22 cellular contexts compared by ENCODE assay signal in genomic region chr7:26189697-26190096, GRCh38. TPM values are rescaled to one million over a fixed set of nuclear protein-coding genes. Genes with fewer than 3 reads are reported as not detected.
A peak's percentile ranks its signal among the peaks of the same experiment; 100 is the strongest.
DNase-seq lines count a peak whose midpoint lies in the region; ATAC-seq and TF ChIP-seq lines count a peak whose summit lies in the region.
"Had no signal": no experiment of that assay in that cellular context is flagged by ENCODE, and none has a peak within 500 bp of the region (broad histone marks: within the 10 kb centered on the region; RNA-seq: fewer than 3 reads in every experiment).

No MANE protein-coding gene starts in this region.

- H3K4me3 ChIP-seq in GM23338 (no peak overlapping the region), mesodermal cell (ENCODE audit: extremely low read depth, insufficient read depth, low read length, poor library complexity, severe bottlenecking) (no peak overlapping the region)
- H3K4me3 ChIP-seq: BLaER1, heart right ventricle, suprapubic skin, vagina had no signal

- peak overlapping the region; percentile 77 for H3K27ac Mint-ChIP-seq in activated CD4-positive, alpha-beta T cell treated with anti-CD3 and anti-CD28 coated beads for 36 hours
- H3K27ac Mint-ChIP-seq in GM23338: peak overlapping the region; percentile 8; the same call in 1 of the 2 replicates
- peak overlapping the region; percentile 75 for H3K27ac Mint-ChIP-seq in activated T-helper 17 cell treated with anti-CD3 and anti-CD28 coated beads, Interleukin-2, amount 50 U/mL, for 72 hours
- H3K27ac Mint-ChIP-seq: dendritic cell treated with granulocyte-macrophage colony-stimulating factor and Interleukin-4, amounts not matched to agents 40 ng/mL and 50 ng/mL, for 4 days had no signal

- CTCF ChIA-PET in activated CD4-positive, alpha-beta T cell treated with anti-CD3 and anti-CD28 coated beads for 36 hours (lab: Charles Lee): interaction anchor here (1.0 to 3.8 kb wide), 8 partner anchors 8 to 297 kb away, joined by 3 to 30 read pairs (median 6); no protein-coding TSS in a partner anchor

- no peak for DNase-seq in activated CD4-positive, alpha-beta T cell treated with anti-CD3 and anti-CD28 coated beads for 36 hours
- DNase-seq in activated CD4-positive, alpha-beta T cell treated with anti-CD3 and anti-CD28 coated beads for 1 hour: no peak
- DNase-seq in GM23338 (ENCODE audit: low spot score) (no peak), middle frontal gyrus (ENCODE audit: extremely low spot score, low spot score) (no peak)
- DNase-seq: activated T-cell treated with anti-CD3 and anti-CD28 coated beads, Interleukin-2, amount 50 U/mL, for 48 hours; heart right ventricle; HFFc6; left ventricle myocardium superior; NCI-H187; NCI-H2227 treated with DMSO at 0.1 percent for 48 hours; NCI-H748 treated with DMSO at 0.1 percent for 48 hours; occipital lobe; Right ventricle myocardium superior; stimulated activated CD4-positive, alpha-beta T cell treated with anti-CD3 and anti-CD28 coated beads, Interleukin-12 subunit alpha, Interleukin-12 subunit beta, amount 100 ng/mL, for 4 hours had no signal

- no peaks in the 10 kb centered on the region for H3K9me2 ChIP-seq in GM23338 (ENCODE audit: insufficient read depth)

- H3K27me3 ChIP-seq in GM23338 (ENCODE audit: insufficient read depth): no peaks in the 10 kb centered on the region
- H3K27me3 ChIP-seq: BLaER1, heart right ventricle, suprapubic skin, vagina had no signal

- H3K36me3 Mint-ChIP-seq in activated CD4-positive, alpha-beta T cell treated with anti-CD3 and anti-CD28 coated beads for 36 hours (ENCODE audit: low read depth): peaks cover 85% of the 10 kb centered on the region
- peaks cover 88% of the 10 kb centered on the region for H3K36me3 Mint-ChIP-seq in GM23338 (ENCODE audit: low read depth)
- peaks cover 99% of the 10 kb centered on the region for H3K36me3 Mint-ChIP-seq in activated T-helper 17 cell treated with anti-CD3 and anti-CD28 coated beads, Interleukin-2, amount 50 U/mL, for 72 hours (ENCODE audit: low read depth)

- no peaks in the 10 kb centered on the region for H3K9me3 Mint-ChIP-seq in activated CD4-positive, alpha-beta T cell treated with anti-CD3 and anti-CD28 coated beads for 36 hours (ENCODE audit: low read depth)
- no peaks in the 10 kb centered on the region; the same call in 2 of the 3 replicates for H3K9me3 Mint-ChIP-seq in GM23338
- no peaks in the 10 kb centered on the region for H3K9me3 Mint-ChIP-seq in activated T-helper 17 cell treated with anti-CD3 and anti-CD28 coated beads, Interleukin-2, amount 50 U/mL, for 72 hours
- H3K9me3 Mint-ChIP-seq: dendritic cell treated with granulocyte-macrophage colony-stimulating factor and Interleukin-4, amounts not matched to agents 40 ng/mL and 50 ng/mL, for 4 days; HFFc6 had no signal

- H3K4me2 ChIP-seq in GM23338: no peak overlapping the region
- H3K4me2 ChIP-seq: BLaER1 had no signal

- H3K27ac ChIP-seq in GM23338 (ENCODE audit: low read depth) (peak overlapping the region; percentile 89), mesodermal cell (ENCODE audit: low read depth, low read length, severe bottlenecking) (peak overlapping the region; percentile 34)
- H3K27ac ChIP-seq: BLaER1, heart right ventricle, suprapubic skin, vagina had no signal

- peaks cover 87% of the 10 kb centered on the region for H3K4me1 Mint-ChIP-seq in activated CD4-positive, alpha-beta T cell treated with anti-CD3 and anti-CD28 coated beads for 36 hours
- H3K4me1 Mint-ChIP-seq in GM23338: peaks cover 71% of the 10 kb centered on the region
- H3K4me1 Mint-ChIP-seq in activated T-helper 17 cell treated with anti-CD3 and anti-CD28 coated beads, Interleukin-2, amount 50 U/mL, for 72 hours: peaks cover 74% of the 10 kb centered on the region

- peaks cover 76% of the 10 kb centered on the region for H3F3A ChIP-seq in GM23338 (replicated peaks; ENCODE audit: low read depth)

- POLR2A ChIA-PET in activated CD4-positive, alpha-beta T cell treated with anti-CD3 and anti-CD28 coated beads for 36 hours (lab: Charles Lee): interaction anchor here (0.5 to 3.4 kb wide), 8 partner anchors 9 to 169 kb away, joined by 5 to 68 read pairs (median 19); partner anchors contain the start of genes HNRNPA2B1 and NFE2L3

- intact Hi-C loops in activated CD4-positive, alpha-beta T cell treated with anti-CD3 and anti-CD28 coated beads for 36 hours (cut with DNase I, micrococcal nuclease): loop anchor here (2.0 to 5.0 kb wide), 2 partner anchors 99 to 297 kb away; no protein-coding TSS in a partner anchor

- peaks cover 57% of the 10 kb centered on the region for H3K36me3 ChIP-seq in GM23338 (ENCODE audit: insufficient read depth)
- H3K36me3 ChIP-seq in mesodermal cell (ENCODE audit: control insufficient read depth, insufficient read depth, low read length): peaks cover 77% of the 10 kb centered on the region

- TF ChIP-seq CTCF in GM23338 (conservative IDR thresholded peaks at IDR 0.05; ENCODE audit: low read depth in 2 of 2): no peak

- peaks cover 34% of the 10 kb centered on the region for H3K79me2 ChIP-seq in GM23338 (replicated peaks; ENCODE audit: insufficient read depth)

- peak overlapping the region; percentile 18 for H3K4me3 Mint-ChIP-seq in activated CD4-positive, alpha-beta T cell treated with anti-CD3 and anti-CD28 coated beads for 36 hours
- no peak overlapping the region; the same call in 2 of the 3 replicates for H3K4me3 Mint-ChIP-seq in GM23338
- H3K4me3 Mint-ChIP-seq in activated T-helper 17 cell treated with anti-CD3 and anti-CD28 coated beads, Interleukin-2, amount 50 U/mL, for 72 hours: no peak overlapping the region
- H3K4me3 Mint-ChIP-seq: dendritic cell treated with granulocyte-macrophage colony-stimulating factor and Interleukin-4, amounts not matched to agents 40 ng/mL and 50 ng/mL, for 4 days; HFFc6 had no signal

- peaks cover 38% of the 10 kb centered on the region for H4K20me1 ChIP-seq in GM23338 (replicated peaks; ENCODE audit: insufficient read depth)

- WGBS in mesodermal cell (ENCODE audit: insufficient coverage in 2 of 2), 2 experiments: 83 to 94% methylated on average over 1 to 3 of the region's 3 CpGs

- H3K9me3 ChIP-seq in mesodermal cell (ENCODE audit: control insufficient read depth, low read length): no peaks in the 10 kb centered on the region
- H3K9me3 ChIP-seq: BLaER1, heart right ventricle, suprapubic skin, vagina had no signal

- H3K27me3 Mint-ChIP-seq in activated CD4-positive, alpha-beta T cell treated with anti-CD3 and anti-CD28 coated beads for 36 hours: no peaks in the 10 kb centered on the region
- peaks cover 69% of the 10 kb centered on the region for H3K27me3 Mint-ChIP-seq in GM23338 (ENCODE audit: insufficient read depth, low read depth, poor library complexity)
- H3K27me3 Mint-ChIP-seq in activated T-helper 17 cell treated with anti-CD3 and anti-CD28 coated beads, Interleukin-2, amount 50 U/mL, for 72 hours: no peaks in the 10 kb centered on the region
- H3K27me3 Mint-ChIP-seq: dendritic cell treated with granulocyte-macrophage colony-stimulating factor and Interleukin-4, amounts not matched to agents 40 ng/mL and 50 ng/mL, for 4 days had no signal

- ATAC-seq in activated CD4-positive, alpha-beta T cell treated with anti-CD3 and anti-CD28 coated beads for 36 hours: no peak
- ATAC-seq in GM23338: no peak
- no peak for ATAC-seq in activated T-helper 17 cell treated with anti-CD3 and anti-CD28 coated beads, Interleukin-2, amount 50 U/mL, for 72 hours (replicated peaks)
- no peak for ATAC-seq in HG03139 (IDR thresholded peaks at IDR 0.05; ENCODE audit: unreplicated experiment)
- no peak for ATAC-seq in GM21360 (IDR thresholded peaks at IDR 0.05; ENCODE audit: unreplicated experiment)
- ATAC-seq: heart right ventricle, left ventricle myocardium superior had no signal

- peaks cover 5% of the 10 kb centered on the region; the same call in 1 of the 2 replicates for H3K4me1 ChIP-seq in GM23338 (ENCODE audit: insufficient read depth)
- H3K4me1 ChIP-seq in mesodermal cell (ENCODE audit: control insufficient read depth, insufficient read depth, low read length, poor library complexity, severe bottlenecking): no peaks in the 10 kb centered on the region

- H2AFZ ChIP-seq in GM23338: no peak overlapping the region

TF ChIP-seq in GM23338, 12 proteins besides CTCF, POLR2A, EP300 and RAD21:
- TF ChIP-seq POLR2AphosphoS5 (IDR thresholded peaks at IDR 0.05; ENCODE audit: low read depth) (0 out of 2 replicates have a peak, but pooled peaks have one; percentile 19), JUNB (IDR thresholded peaks at IDR 0.05; ENCODE audit: unreplicated experiment) (no peak)

RNA-seq across cellular contexts. Expression of gene HNRNPA2B1, which starts 10.8 kb away (rescaled TPM):
- total RNA-seq in activated CD4-positive, alpha-beta T cell treated with anti-CD3 and anti-CD28 coated beads for 36 hours: 100 to 1,000 TPM; 600 to 996 TPM
- total RNA-seq in GM23338 (2014; rRNA removed; shearing (Covaris generic)): 598 and 602 TPM in 2 replicates
- polyA plus RNA-seq in GM23338 (2016; fragmentation: Nextera tagmentation; extraction: Ambion mirVana): 1,534 and 1,577 TPM in 2 replicates
- total RNA-seq in activated T-helper 17 cell treated with anti-CD3 and anti-CD28 coated beads, Interleukin-2, amount 50 U/mL, for 72 hours: 100 to 1,000 TPM; 491 to 882 TPM
- polyA plus RNA-seq in mesodermal cell (2013, experiment 1 of 2): 704 TPM
- 808 TPM for polyA plus RNA-seq in mesodermal cell (2013, experiment 2 of 2)

RNA-seq across cellular contexts. Expression of gene CBX3, which starts 11.8 kb away (rescaled TPM):
- 100 to 1,000 TPM; 173 to 300 TPM for total RNA-seq in activated CD4-positive, alpha-beta T cell treated with anti-CD3 and anti-CD28 coated beads for 36 hours
- 249 and 272 TPM in 2 replicates for total RNA-seq in GM23338 (2014; rRNA removed; shearing (Covaris generic))
- polyA plus RNA-seq in GM23338 (2016; fragmentation: Nextera tagmentation; extraction: Ambion mirVana): 226 and 236 TPM in 2 replicates
- total RNA-seq in activated T-helper 17 cell treated with anti-CD3 and anti-CD28 coated beads, Interleukin-2, amount 50 U/mL, for 72 hours: 100 to 1,000 TPM; 179 to 242 TPM
- polyA plus RNA-seq in mesodermal cell (2013, experiment 1 of 2): 210 TPM
- 263 TPM for polyA plus RNA-seq in mesodermal cell (2013, experiment 2 of 2)

RNA-seq across cellular contexts. Expression of gene NFE2L3, which starts 37.7 kb away (rescaled TPM):
- total RNA-seq in activated CD4-positive, alpha-beta T cell treated with anti-CD3 and anti-CD28 coated beads for 36 hours: 10 to 100 TPM; 19.9 to 23.8 TPM
- total RNA-seq in GM23338 (2014; rRNA removed; shearing (Covaris generic)): 129 and 142 TPM in 2 replicates
- 62.0 and 66.4 TPM in 2 replicates for polyA plus RNA-seq in GM23338 (2016; fragmentation: Nextera tagmentation; extraction: Ambion mirVana)
- total RNA-seq in activated T-helper 17 cell treated with anti-CD3 and anti-CD28 coated beads, Interleukin-2, amount 50 U/mL, for 72 hours: 10 to 100 TPM; 24.1 to 27.6 TPM
- 19.0 TPM for polyA plus RNA-seq in mesodermal cell (2013, experiment 1 of 2)
- polyA plus RNA-seq in mesodermal cell (2013, experiment 2 of 2): 18.1 TPM

Comparison
In these comparisons a context has a peak if more than half of its experiments do, and no peak if none do; other contexts are left out.
1. H3K27ac Mint-ChIP-seq: peak in every context shown above with its lines; median percentile 77 in activated CD4-positive, alpha-beta T cell treated with anti-CD3 and anti-CD28 coated beads for 36 hours; 75 in activated T-helper 17 cell treated with anti-CD3 and anti-CD28 coated beads, Interleukin-2, amount 50 U/mL, for 72 hours; 8 in GM23338.